11 cellular contexts compared by ENCODE assay signal in the genomic region with DNA sequence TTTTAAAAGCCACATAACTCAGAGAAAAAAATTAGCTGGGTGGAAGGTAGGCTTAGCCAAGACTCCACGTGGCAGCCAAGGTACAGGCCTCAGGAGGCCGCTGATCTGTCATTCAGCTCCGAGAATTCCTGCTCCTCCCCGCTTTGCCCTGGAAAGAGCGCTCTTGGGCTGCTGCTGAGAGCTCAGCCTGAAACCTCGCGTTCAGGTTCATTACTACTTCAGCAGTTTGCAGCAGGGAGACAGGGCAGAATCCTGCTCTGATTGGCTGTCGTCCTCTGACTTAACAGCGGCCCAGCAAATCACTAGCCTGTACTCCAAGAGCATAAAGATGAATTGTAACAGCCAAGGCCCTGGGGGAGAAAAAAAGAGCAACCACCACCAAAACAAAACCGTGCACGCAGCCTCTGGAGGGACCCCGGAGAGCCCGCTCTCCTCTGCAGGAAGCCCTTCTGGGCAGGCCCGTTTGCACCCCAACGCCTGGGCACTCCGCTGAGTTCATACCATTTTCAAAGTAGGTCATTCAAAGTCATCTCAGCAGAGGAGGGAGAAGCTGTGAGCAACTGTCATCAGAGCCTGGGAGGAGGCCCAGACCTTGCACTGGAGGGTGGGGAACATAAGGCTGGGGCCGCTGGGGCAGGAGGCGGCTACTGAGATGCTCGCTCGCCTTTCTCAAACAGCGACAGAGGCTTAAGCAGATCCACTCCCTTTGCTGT.
DNase-seq lines count a peak whose midpoint lies in the region; ATAC-seq and TF ChIP-seq lines count a peak whose summit lies in the region.
"Had no signal": no experiment of that assay in that cellular context is flagged by ENCODE, and none has a peak within 500 bp of the region (broad histone marks: within the 10 kb centered on the region; RNA-seq: fewer than 3 reads in every experiment).

No MANE protein-coding gene starts in this region.

- H3K27ac ChIP-seq in HUES6 (ENCODE audit: low read depth, low read length), result peak overlapping the region; percentile 30; the same call in 1 of the 2 replicates
- H3K27ac ChIP-seq: SJCRH30 had no signal

- H3K4me3 ChIP-seq in HUES6 (ENCODE audit: low read depth, low read length), result peak overlapping the region; percentile 45
- peak overlapping the region; percentile 46 for H3K4me3 ChIP-seq in choroid plexus epithelial cell (ENCODE audit: low read depth, low read length)
- H3K4me3 ChIP-seq: SJCRH30 had no signal

- no peak for ATAC-seq in GM21360 (IDR thresholded peaks at IDR 0.05; ENCODE audit: unreplicated experiment)
- ATAC-seq in HG03139 (IDR thresholded peaks at IDR 0.05; ENCODE audit: unreplicated experiment), result no peak
- no peak for ATAC-seq in GM21825 (IDR thresholded peaks at IDR 0.05; ENCODE audit: unreplicated experiment)
- ATAC-seq: activated T-helper 17 cell treated with anti-CD3 and anti-CD28 coated beads, Interleukin-2, amount 50 U/mL, for 72 hours had no signal

- peaks cover 36% of the 10 kb centered on the region for H3K4me1 ChIP-seq in HUES6 (ENCODE audit: control insufficient read depth, insufficient read depth, low read length)
- H3K4me1 ChIP-seq: SJCRH30 had no signal

- DNase-seq in choroid plexus epithelial cell (ENCODE audit: low read depth), result peak; percentile 95
- peak; percentile 88 for DNase-seq in iPS DF 4.7 (ENCODE audit: extremely low read depth, low spot score)
- DNase-seq in pons (ENCODE audit: low spot score), result peak; percentile 82
- DNase-seq in SW480 (ENCODE audit: low spot score), result no peak
- DNase-seq: CD4-positive, alpha-beta T cell had no signal

- H3K9ac ChIP-seq in HUES6 (ENCODE audit: low read length), result peak overlapping the region; percentile 48

- TF ChIP-seq CTCF in choroid plexus epithelial cell (conservative IDR thresholded peaks at IDR 0.05; ENCODE audit: low read depth, low read length), result peak; percentile 14

- H3K9me3 ChIP-seq in HUES6 (ENCODE audit: control insufficient read depth, insufficient read depth, low read depth, low read length), result no peaks in the 10 kb centered on the region
- H3K9me3 ChIP-seq: SJCRH30 had no signal

- no peaks in the 10 kb centered on the region for H3K27me3 ChIP-seq in HUES6 (ENCODE audit: control insufficient read depth, insufficient read depth, low read length)
- H3K27me3 ChIP-seq: SJCRH30 had no signal

- no peaks in the 10 kb centered on the region for H3K36me3 ChIP-seq in HUES6 (ENCODE audit: control insufficient read depth, insufficient read depth, low read length)
- H3K36me3 ChIP-seq: SJCRH30 had no signal
